1 cellular context compared by ENCODE assay signal in the genomic region with DNA sequence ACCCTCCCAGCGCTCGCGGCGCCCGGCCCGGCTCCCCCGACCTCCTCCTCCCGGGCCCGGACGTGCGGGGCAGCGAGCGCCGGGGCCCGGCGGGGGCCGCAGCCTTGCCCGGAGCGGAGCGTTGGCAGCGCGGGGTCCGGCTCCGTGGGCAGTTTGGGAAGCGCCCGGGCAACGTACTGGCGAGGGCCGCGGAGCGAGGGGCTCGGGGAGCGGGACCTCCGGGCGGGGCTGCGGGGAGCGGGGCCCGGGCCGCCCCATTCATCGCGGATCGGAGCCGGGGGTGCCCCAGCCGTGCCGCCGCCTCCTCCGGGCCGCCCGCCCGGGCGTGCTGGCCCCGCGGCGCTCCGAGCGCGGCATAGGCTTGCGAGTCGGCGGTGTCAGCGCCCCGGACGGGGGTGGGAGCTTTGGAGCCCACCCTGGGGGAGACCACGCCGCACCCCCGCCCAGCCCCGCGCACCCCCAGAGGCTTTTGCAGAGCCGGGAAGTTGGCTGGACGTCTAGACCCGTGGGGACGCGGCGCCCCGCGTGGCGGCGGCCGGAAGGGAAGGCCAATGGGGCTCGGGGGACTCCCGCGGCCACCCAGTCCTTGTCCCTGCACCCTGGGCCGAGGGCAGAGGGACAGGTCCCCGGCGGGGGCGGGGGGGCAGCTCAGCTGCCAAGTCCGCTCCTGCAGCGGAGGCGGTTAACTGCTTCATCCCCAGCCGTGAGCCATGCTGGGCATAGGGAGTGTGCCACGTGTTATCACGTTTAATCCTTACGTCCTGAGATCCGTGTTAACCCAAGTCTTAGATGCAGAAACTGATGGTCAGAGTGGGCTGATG.
TF ChIP-seq lines count a peak whose summit lies in the region.

No MANE protein-coding gene starts in this region.

TF ChIP-seq in GM12878, 131 proteins besides CTCF, POLR2A, EP300 and RAD21 (continued from another document):
- TF ChIP-seq MLLT1 (IDR thresholded peaks at IDR 0.05) (no peak), IKZF1 (conservative IDR thresholded peaks at IDR 0.05) (no peak)
TF ChIP-seq in GM12878: peak in this region for 1.
